In genomic region chr19:44992336-44993163, GRCh38 we compare ENCODE assay signal across 26 cellular contexts. TPM values are rescaled to one million over a fixed set of nuclear protein-coding genes. Genes with fewer than 3 reads are reported as not detected.
"Had no signal": no experiment of that assay in that cellular context is flagged by ENCODE, and none has a peak within 500 bp of the region (broad histone marks: within the 10 kb centered on the region; RNA-seq: fewer than 3 reads in every experiment).

No MANE protein-coding gene starts in this region.

- DNase-seq: colonic mucosa; dermis blood vessel endothelial cell; endodermal cell; foreskin melanocyte; heart left ventricle; hippocampal formation; kidney glomerular epithelial cell; mucosa of descending colon; naive thymus-derived CD8-positive, alpha-beta T cell; ovary; right cardiac atrium; small intestine; stimulated activated CD4-positive, alpha-beta T cell treated with anti-CD3 and anti-CD28 coated beads, Interleukin-12 subunit alpha, Interleukin-12 subunit beta, amount 100 ng/mL, for 4 hours; testis; transverse colon had no signal

- H3K27me3 Mint-ChIP-seq: naive thymus-derived CD8-positive, alpha-beta T cell; stimulated activated naive CD8-positive, alpha-beta T cell treated with anti-CD3 and anti-CD28 coated beads, Interleukin-15, Interleukin-2, amounts not matched to agents 100 ng/mL and 50 ng/mL, for 24 hours had no signal

- H3K4me3 Mint-ChIP-seq: endodermal cell; naive thymus-derived CD8-positive, alpha-beta T cell; stimulated activated naive CD8-positive, alpha-beta T cell treated with anti-CD3 and anti-CD28 coated beads, Interleukin-15, Interleukin-2, amounts not matched to agents 100 ng/mL and 50 ng/mL, for 24 hours had no signal

- H3K9me3 ChIP-seq: colonic mucosa, heart left ventricle, mucosa of descending colon, neutrophil, ovary, testis, transverse colon had no signal

- H3K4me1 Mint-ChIP-seq: endodermal cell had no signal

- H3K27ac ChIP-seq: colonic mucosa, heart left ventricle, neutrophil, ovary, testis, transverse colon had no signal

- H3K9me3 Mint-ChIP-seq: endodermal cell; naive thymus-derived CD8-positive, alpha-beta T cell; stimulated activated naive CD8-positive, alpha-beta T cell treated with anti-CD3 and anti-CD28 coated beads, Interleukin-15, Interleukin-2, amounts not matched to agents 100 ng/mL and 50 ng/mL, for 24 hours had no signal

- H3K4me3 ChIP-seq: colonic mucosa, heart left ventricle, mucosa of descending colon, ovary, testis, transverse colon had no signal

- H3K4me1 ChIP-seq: colonic mucosa, heart left ventricle, transverse colon had no signal

- H3K27me3 ChIP-seq: colonic mucosa, heart left ventricle, neutrophil, ovary, testis, transverse colon had no signal

- FAIRE-seq: small intestine had no signal

- H3K36me3 ChIP-seq: colonic mucosa, ovary had no signal

- ATAC-seq: heart left ventricle; left lobe of liver; mucosa of descending colon; naive thymus-derived CD8-positive, alpha-beta T cell; right cardiac atrium had no signal

RNA-seq across cellular contexts. Expression of gene APOC2, which starts 46.7 kb away (rescaled TPM):
- total RNA-seq: dermis blood vessel endothelial cell; glomerular endothelial cell; naive thymus-derived CD8-positive, alpha-beta T cell; posterior vena cava; right cardiac atrium had no signal
- polyA plus RNA-seq: naive thymus-derived CD8-positive, alpha-beta T cell; neural cell had no signal

RNA-seq across cellular contexts. Expression of gene APOC4, which starts 50.5 kb away (rescaled TPM):
- total RNA-seq: cerebellum; colonic mucosa; dermis blood vessel endothelial cell; endodermal cell; glomerular endothelial cell; heart left ventricle; lower leg skin; mucosa of descending colon; naive thymus-derived CD8-positive, alpha-beta T cell; posterior vena cava; right cardiac atrium; subcutaneous adipose tissue; testis; transverse colon; ureter had no signal
- polyA plus RNA-seq: esophagus; heart left ventricle; naive thymus-derived CD8-positive, alpha-beta T cell; neural cell; ovary; right cardiac atrium; small intestine had no signal
